25 cellular contexts compared by ENCODE assay signal in genomic region chr2:211170843-211171242, GRCh38.
DNase-seq lines count a peak whose midpoint lies in the region; ATAC-seq, FAIRE-seq and TF ChIP-seq lines count a peak whose summit lies in the region.
"Had no signal": no experiment of that assay in that cellular context is flagged by ENCODE, and none has a peak within 500 bp of the region (broad histone marks: within the 10 kb centered on the region; RNA-seq: fewer than 3 reads in every experiment).

No MANE protein-coding gene starts in this region.

- no peak overlapping the region for H3K4me2 ChIP-seq in HepG2 (ENCODE audit: low read depth, low read length)
- H3K4me2 ChIP-seq: A549, BLaER1 had no signal

- no peak for TF ChIP-seq POLR2A in HepG2 (IDR thresholded peaks at IDR 0.05; ENCODE audit: insufficient read depth in 1 of 2, low read depth in 2 of 2, low read length in 2 of 2)
- no peak for TF ChIP-seq POLR2A in right lobe of liver (IDR thresholded peaks at IDR 0.05)
- TF ChIP-seq POLR2A in thyroid gland (IDR thresholded peaks at IDR 0.05) = peak in 1 of 2 donors; percentile 15

- no peak for DNase-seq in HepG2 (ENCODE audit: low spot score)
- no peak for DNase-seq in right lobe of liver
- peak; percentile 41 for DNase-seq in left kidney (ENCODE audit: low read depth, low spot score)
- DNase-seq in thyroid gland = peak; percentile 62 to 69
- no peak for DNase-seq in UCSD-AML1 (lab: John Stamatoyannopoulos, UW; ENCODE audit: unreplicated experiment)
- no peak for DNase-seq in medulla oblongata (ENCODE audit: extremely low spot score)
- DNase-seq: AML-193; C1 segment of cervical spinal cord; CD4-positive, alpha-beta memory T cell; CD4-positive, CD25-positive, alpha-beta regulatory T cell; CD8-positive, alpha-beta memory T cell; COR-L47; DMS 273 treated with DMSO at 0.1 percent for 48 hours; DMS153; DMS53; DMS79; DND-41; EL; GDM1 had no signal

- no peak for TF ChIP-seq EP300 in HepG2 (IDR thresholded peaks at IDR 0.05; ENCODE audit: low read depth in 2 of 2, low read length in 2 of 2)
- TF ChIP-seq EP300 in HepG2 (CRISPR knock-in tag; IDR thresholded peaks at IDR 0.05; ENCODE audit: borderline replicate concordance) = no peak

- ATAC-seq in HepG2 (peak; percentile 56; the same call in 2 of the 3 replicates), right lobe of liver (no peak)
- ATAC-seq: A549, GM12878 had no signal

- H3K4me1 ChIP-seq in HepG2 (ENCODE audit: insufficient read depth, low read length) (no peaks in the 10 kb centered on the region), right lobe of liver (no peaks in the 10 kb centered on the region), thyroid gland (peaks cover 31 to 32% of the 10 kb centered on the region in 2 donors)
- H3K4me1 ChIP-seq: A549, BLaER1 had no signal

- H3K36me3 ChIP-seq in HepG2 (replicated peaks in 1 of 2; ENCODE audit: control insufficient read depth in 1 of 2, insufficient read depth in 2 of 2, low read length in 2 of 2) (no peaks in the 10 kb centered on the region), right lobe of liver (no peaks in the 10 kb centered on the region), thyroid gland (no peaks in the 10 kb centered on the region)
- H3K36me3 ChIP-seq: BLaER1 had no signal

- H3K9me3 ChIP-seq in HepG2 (ENCODE audit: low read length) = no peaks in the 10 kb centered on the region
- H3K9me3 ChIP-seq in right lobe of liver = no peaks in the 10 kb centered on the region
- H3K9me3 ChIP-seq in thyroid gland = no peaks in the 10 kb centered on the region
- H3K9me3 ChIP-seq: A549, BLaER1 had no signal

- WGBS in HepG2 (ENCODE audit: low lambda C conversion rate) = 34% methylated on average over 4 of the region's 4 CpGs
- WGBS in right lobe of liver (ENCODE audit: insufficient coverage, low coverage, low lambda C conversion rate, missing lambda C conversion rate) = 96% methylated on average over 4 of the region's 4 CpGs
- WGBS in thyroid gland, 2 donors = 34% methylated on average over 4 of the region's 4 CpGs

- H4K20me1 ChIP-seq in HepG2 (ENCODE audit: insufficient read depth, low read length) = no peaks in the 10 kb centered on the region
- H4K20me1 ChIP-seq: BLaER1 had no signal

- POLR2A ChIA-PET in HepG2 (lab: Yijun Ruan, JAX) = no interaction called here

- no peak overlapping the region for H3K4me3 ChIP-seq in HepG2 (replicated peaks in 1 of 3; ENCODE audit: insufficient read depth in 1 of 3, low read depth in 2 of 3, low read length in 3 of 3)
- no peak overlapping the region for H3K4me3 ChIP-seq in right lobe of liver
- peak overlapping the region in 1 of 3 donors; percentile 1 for H3K4me3 ChIP-seq in thyroid gland (replicated peaks in 1 of 3)
- H3K4me3 ChIP-seq: A549, BLaER1, GM12878 had no signal

- H3K79me2 ChIP-seq in HepG2 (ENCODE audit: insufficient read depth, low read length) = no peaks in the 10 kb centered on the region

- TF ChIP-seq CTCF in HepG2 (CRISPR knock-in tag; IDR thresholded peaks at IDR 0.05) = no peak
- no peak for TF ChIP-seq CTCF in right lobe of liver (IDR thresholded peaks at IDR 0.05)
- TF ChIP-seq CTCF in thyroid gland (IDR thresholded peaks at IDR 0.05) = no peak

- H3K27me3 ChIP-seq in HepG2 (ENCODE audit: control insufficient read depth in 1 of 2, insufficient read depth in 2 of 2, low read length in 2 of 2) (no peaks in the 10 kb centered on the region), right lobe of liver (no peaks in the 10 kb centered on the region), thyroid gland (no peaks in the 10 kb centered on the region)
- H3K27me3 ChIP-seq: BLaER1 had no signal

- H3K9ac ChIP-seq in HepG2 (ENCODE audit: insufficient read depth, low read depth, low read length) = no peak overlapping the region
- H3K9ac ChIP-seq: BLaER1 had no signal

- H2AFZ ChIP-seq in HepG2 (ENCODE audit: low read length) = no peak overlapping the region

- in situ Hi-C loops in HepG2 (cut with HindIII; ENCODE audit: extremely low pct_ligation_motif_present, low pct_unique_long_range_greater_than_20kb) = no loop called here

- no TSS peak for BruUV-seq in HepG2 (replicated peaks; lab: Mats Ljungman, UMichigan)

- TF ChIP-seq RAD21 in HepG2 (CRISPR knock-in tag; IDR thresholded peaks at IDR 0.05) = no peak

- no peak for FAIRE-seq in HepG2 (lab: Jason Lieb, UNC)
- FAIRE-seq: A549, GM12878, GM12892, GM18507 had no signal

- intact Hi-C loops in HepG2 (cut with micrococcal nuclease; ENCODE audit: unreplicated experiment) = no loop called here
- intact Hi-C loops in right lobe of liver (cut with DNase I) = no loop called here
- intact Hi-C loops in thyroid gland (cut with DNase I) = no loop called here

- H3K27ac ChIP-seq in HepG2 (ENCODE audit: extremely low read length, insufficient read depth, low read length) = no peak overlapping the region
- no peak overlapping the region for H3K27ac ChIP-seq in right lobe of liver
- peak overlapping the region; percentile 80 to 94 (median 91) for H3K27ac ChIP-seq in thyroid gland
- H3K27ac ChIP-seq: 22Rv1, A549, BLaER1 had no signal

- CTCF ChIA-PET in HepG2 (lab: Yijun Ruan, JAX; ENCODE audit: low intra/inter-chr PET ratio, low total read pairs) = no interaction called here

TF ChIP-seq in HepG2, 621 proteins besides CTCF, POLR2A, EP300 and RAD21:
- no peak for TF ChIP-seq ZNF180 (CRISPR knock-in tag; IDR thresholded peaks at IDR 0.05; ENCODE audit: borderline replicate concordance, low read depth)
TF ChIP-seq in HepG2: peak in this region for 0.

Comparison
In these comparisons a context has a peak if more than half of its experiments do, and no peak if none do; other contexts are left out.
1. DNase-seq: peak in left kidney (single experiment) and thyroid gland (2 of 2); none in HepG2 (single experiment), right lobe of liver (0 of 3), UCSD-AML1 (single experiment) and medulla oblongata (single experiment).
2. H3K27ac ChIP-seq: peak in thyroid gland (3 of 3); none in HepG2 (single experiment) and right lobe of liver (0 of 3).